ENCODE assay signal across 14 cellular contexts in the genomic region with DNA sequence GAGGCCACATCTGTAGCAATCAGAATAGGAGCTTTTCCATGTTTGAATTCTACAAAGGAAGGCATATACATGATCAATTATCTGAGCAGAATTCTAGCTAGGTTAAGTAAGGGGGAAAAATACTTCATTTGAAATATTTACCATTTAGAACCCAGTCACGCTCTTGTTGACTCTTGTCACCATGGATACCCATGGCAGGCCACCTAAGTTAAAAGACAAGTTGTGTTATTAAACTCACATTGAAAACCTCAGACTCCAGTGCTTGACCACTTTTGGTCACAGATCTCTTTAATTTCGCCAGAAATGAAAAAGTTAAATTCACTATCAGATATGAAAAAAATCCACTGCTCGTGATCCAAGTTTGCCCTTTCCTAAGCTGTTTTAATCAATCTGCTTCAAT. TPM values are rescaled to one million over a fixed set of nuclear protein-coding genes. Genes with fewer than 3 reads are reported as not detected.
A peak's percentile ranks its signal among the peaks of the same experiment; 100 is the strongest.
DNase-seq lines count a peak whose midpoint lies in the region; ATAC-seq and TF ChIP-seq lines count a peak whose summit lies in the region.
"Had no signal": no experiment of that assay in that cellular context is flagged by ENCODE, and none has a peak within 500 bp of the region (broad histone marks: within the 10 kb centered on the region; RNA-seq: fewer than 3 reads in every experiment).

No MANE protein-coding gene starts in this region.

- BruUV-seq in PC-9 (replicated peaks; lab: Mats Ljungman, UMichigan), result no TSS peak

- H3K27ac Mint-ChIP-seq in T-helper 2 cell treated with Interferon-gamma antibody and Interleukin-4, amounts not matched to agents 5 μg/mL and 100 μg/mL, for 36 hours, result peak overlapping the region; percentile 47
- H3K27ac Mint-ChIP-seq in stimulated activated memory B cell treated with anti-CD40 and anti-IgM and Interleukin-4, amounts not matched to agents 10 μg/mL and 1 μg/mL and 100 μg/mL, for 72 hours, result no peak overlapping the region

- peaks cover 47% of the 10 kb centered on the region for H3K4me1 ChIP-seq in PC-9 (replicated peaks; ENCODE audit: insufficient read depth)
- H3K4me1 ChIP-seq in parathyroid adenoma, result peaks cover 19% of the 10 kb centered on the region

- DNase-seq in T-helper 2 cell treated with Interferon-gamma antibody and Interleukin-4, amounts not matched to agents 5 μg/mL and 100 μg/mL, for 36 hours (ENCODE audit: low spot score), result no peak
- DNase-seq in T-helper 2 cell (no peak), PC-9 (no peak), coronary artery (ENCODE audit: low spot score) (no peak), RPMI8226 (no peak)
- DNase-seq: ACHN, foreskin keratinocyte, MM.1S, NCI-H510A, substantia nigra had no signal

- intact Hi-C loops in PC-9 (cut with micrococcal nuclease; ENCODE audit: unreplicated experiment), result no loop called here

- H3F3A ChIP-seq in PC-9 (ENCODE audit: insufficient read depth, low read depth), result peaks cover 92% of the 10 kb centered on the region

- peaks cover 66% of the 10 kb centered on the region for H3K4me1 Mint-ChIP-seq in T-helper 2 cell treated with Interferon-gamma antibody and Interleukin-4, amounts not matched to agents 5 μg/mL and 100 μg/mL, for 36 hours (ENCODE audit: low read depth)
- H3K4me1 Mint-ChIP-seq in stimulated activated memory B cell treated with anti-CD40 and anti-IgM and Interleukin-4, amounts not matched to agents 10 μg/mL and 1 μg/mL and 100 μg/mL, for 72 hours, result peaks cover 67% of the 10 kb centered on the region

- peaks cover 79% of the 10 kb centered on the region for H4K20me1 ChIP-seq in PC-9 (ENCODE audit: insufficient read depth)

- TF ChIP-seq CTCF in PC-9 (conservative IDR thresholded peaks at IDR 0.05) (no peak), coronary artery (IDR thresholded peaks at IDR 0.05) (no peak), parathyroid adenoma (IDR thresholded peaks at IDR 0.05) (no peak)

- no peak overlapping the region for H3K4me3 ChIP-seq in PC-9
- peak overlapping the region; percentile 5 for H3K4me3 ChIP-seq in coronary artery
- H3K4me3 ChIP-seq in parathyroid adenoma (ENCODE audit: low read depth, low read length), result no peak overlapping the region

- CTCF ChIA-PET in PC-9 (lab: Charles Lee), result no interaction called here

- H3K79me2 ChIP-seq in PC-9 (ENCODE audit: low read depth), result peaks cover 70% of the 10 kb centered on the region
- H3K79me2 ChIP-seq in parathyroid adenoma, result peaks cover 34% of the 10 kb centered on the region

- H3K27ac ChIP-seq in PC-9 (0 out of 2 replicates have a peak overlapping the region, but pooled peaks have one; percentile 8), coronary artery (no peak overlapping the region), parathyroid adenoma (peak overlapping the region; percentile 5)
- H3K27ac ChIP-seq: foreskin keratinocyte had no signal

- no peaks in the 10 kb centered on the region for H3K9me3 Mint-ChIP-seq in T-helper 2 cell treated with Interferon-gamma antibody and Interleukin-4, amounts not matched to agents 5 μg/mL and 100 μg/mL, for 36 hours
- H3K9me3 Mint-ChIP-seq in stimulated activated memory B cell treated with anti-CD40 and anti-IgM and Interleukin-4, amounts not matched to agents 10 μg/mL and 1 μg/mL and 100 μg/mL, for 72 hours, result no peaks in the 10 kb centered on the region

- H3K9me3 ChIP-seq in PC-9 (ENCODE audit: insufficient read depth, low read depth) (no peaks in the 10 kb centered on the region), parathyroid adenoma (ENCODE audit: control insufficient read depth, low read length) (no peaks in the 10 kb centered on the region)

- peaks cover 65% of the 10 kb centered on the region for H3K36me3 ChIP-seq in PC-9 (ENCODE audit: low read depth)
- H3K36me3 ChIP-seq in parathyroid adenoma (ENCODE audit: control insufficient read depth, insufficient read depth, low read length), result no peaks in the 10 kb centered on the region

- no peak for ATAC-seq in HG03139 (IDR thresholded peaks at IDR 0.05; ENCODE audit: unreplicated experiment)
- ATAC-seq in stimulated activated memory B cell treated with anti-CD40 and anti-IgM and Interleukin-4, amounts not matched to agents 10 μg/mL and 1 μg/mL and 100 μg/mL, for 72 hours, result no peak
- ATAC-seq: foreskin keratinocyte had no signal

- H2AFZ ChIP-seq in PC-9 (no peak overlapping the region), parathyroid adenoma (no peak overlapping the region)

- H3K4me3 Mint-ChIP-seq in T-helper 2 cell treated with Interferon-gamma antibody and Interleukin-4, amounts not matched to agents 5 μg/mL and 100 μg/mL, for 36 hours, result no peak overlapping the region
- H3K4me3 Mint-ChIP-seq in stimulated activated memory B cell treated with anti-CD40 and anti-IgM and Interleukin-4, amounts not matched to agents 10 μg/mL and 1 μg/mL and 100 μg/mL, for 72 hours, result no peak overlapping the region

- H3K9ac ChIP-seq in parathyroid adenoma, result no peak overlapping the region

- H3K9me2 ChIP-seq in PC-9 (ENCODE audit: insufficient read depth), result no peaks in the 10 kb centered on the region

- no peak overlapping the region for H3K4me2 ChIP-seq in PC-9
- H3K4me2 ChIP-seq in parathyroid adenoma (ENCODE audit: low read length), result no peak overlapping the region

- H3K27me3 ChIP-seq in PC-9 (ENCODE audit: insufficient read depth, low read depth) (no peaks in the 10 kb centered on the region), parathyroid adenoma (ENCODE audit: control insufficient read depth, insufficient read depth, low read length) (no peaks in the 10 kb centered on the region)
- H3K27me3 ChIP-seq: foreskin keratinocyte, neutrophil had no signal

- H3K36me3 Mint-ChIP-seq in T-helper 2 cell treated with Interferon-gamma antibody and Interleukin-4, amounts not matched to agents 5 μg/mL and 100 μg/mL, for 36 hours (ENCODE audit: low read depth), result peaks cover 85% of the 10 kb centered on the region
- H3K36me3 Mint-ChIP-seq in stimulated activated memory B cell treated with anti-CD40 and anti-IgM and Interleukin-4, amounts not matched to agents 10 μg/mL and 1 μg/mL and 100 μg/mL, for 72 hours, result peaks cover 71% of the 10 kb centered on the region

- peaks cover 8% of the 10 kb centered on the region for H3K27me3 Mint-ChIP-seq in T-helper 2 cell treated with Interferon-gamma antibody and Interleukin-4, amounts not matched to agents 5 μg/mL and 100 μg/mL, for 36 hours (ENCODE audit: low read depth)
- H3K27me3 Mint-ChIP-seq in stimulated activated memory B cell treated with anti-CD40 and anti-IgM and Interleukin-4, amounts not matched to agents 10 μg/mL and 1 μg/mL and 100 μg/mL, for 72 hours, result no peaks in the 10 kb centered on the region

- POLR2A ChIA-PET in PC-9 (lab: Charles Lee; ENCODE audit: unreplicated experiment), result no interaction called here

RNA-seq across cellular contexts. Expression of gene DDX5, which starts 4.1 kb away (rescaled TPM):
- total RNA-seq in PC-9 (2021), result 375 and 402 TPM in 2 replicates

RNA-seq across cellular contexts. Expression of gene CEP95, which starts 4.8 kb away (rescaled TPM):
- total RNA-seq in PC-9 (2021), result 56.0 and 57.2 TPM in 2 replicates

RNA-seq across cellular contexts. Expression of gene POLG2, which starts 5.2 kb away (rescaled TPM):
- 23.3 and 32.7 TPM in 2 replicates for total RNA-seq in PC-9 (2021)

RNA-seq across cellular contexts. Expression of gene MILR1, which starts 53.1 kb away (rescaled TPM):
- total RNA-seq in PC-9 (2021), result 22.9 and 25.6 TPM in 2 replicates
- total RNA-seq: foreskin keratinocyte had no signal

Comparison
In these comparisons a context has a peak if more than half of its experiments do, and no peak if none do; other contexts are left out.
1. H3K27ac ChIP-seq: peak in PC-9 (single experiment) and parathyroid adenoma (single experiment); none in coronary artery (0 of 2).